ENCODE assay signal across 1 cellular context in genomic region chr4:140742838-140743193, GRCh38.
TF ChIP-seq lines count a peak whose summit lies in the region.

No MANE protein-coding gene starts in this region.

TF ChIP-seq in WTC11, 78 proteins besides CTCF, POLR2A, EP300 and RAD21 (continued from another document):
- TF ChIP-seq AFF4 (CRISPR knock-in tag; IDR thresholded peaks at IDR 0.05; ENCODE audit: borderline replicate concordance) (no peak), TEAD4 (CRISPR knock-in tag; IDR thresholded peaks at IDR 0.05) (no peak)
